16 cellular contexts compared by ENCODE assay signal in genomic region chr2:232898592-232899541, GRCh38. TPM values are rescaled to one million over a fixed set of nuclear protein-coding genes. Genes with fewer than 3 reads are reported as not detected.
DNase-seq lines count a peak whose midpoint lies in the region; ATAC-seq and TF ChIP-seq lines count a peak whose summit lies in the region.
"Had no signal": no experiment of that assay in that cellular context is flagged by ENCODE, and none has a peak within 500 bp of the region (broad histone marks: within the 10 kb centered on the region; RNA-seq: fewer than 3 reads in every experiment).

No MANE protein-coding gene starts in this region.

- intact Hi-C loops in posterior vena cava (cut with DNase I): no loop called here

- H3K4me3 ChIP-seq in epithelial cell of esophagus (ENCODE audit: low read length): no peak overlapping the region
- H3K4me3 ChIP-seq: A549, lower lobe of right lung, sigmoid colon had no signal

- DNase-seq in NCI-H82 (lab: John Stamatoyannopoulos, UW) (peak; percentile 29), NCI-H82 treated with DMSO at 0.1 percent for 48 hours (lab: John Stamatoyannopoulos, UW; ENCODE audit: unreplicated experiment) (no peak), RKO (ENCODE audit: low spot score) (peak; percentile 28), epithelial cell of esophagus (ENCODE audit: low read depth) (peak; percentile 13), posterior vena cava (ENCODE audit: low spot score) (peak; percentile 61), COLO829 (ENCODE audit: low spot score) (no peak)
- no peak for DNase-seq in activated effector memory CD4-positive, alpha-beta T cell treated with anti-CD3 and anti-CD28 coated beads, Interleukin-2, amount 50 U/mL, for 16 hours
- DNase-seq: GF-D8, hypothalamus, KG1, lower lobe of right lung, NCI-H146, NCI-H69, sigmoid colon had no signal

- TF ChIP-seq CTCF in epithelial cell of esophagus (IDR thresholded peaks at IDR 0.05; ENCODE audit: insufficient read depth, low read depth, low read length, missing control alignments): no peak

- no peak for ATAC-seq in GM21360 (IDR thresholded peaks at IDR 0.05; ENCODE audit: unreplicated experiment)
- ATAC-seq: A549, lower lobe of right lung had no signal

RNA-seq across cellular contexts. Expression of gene SNORC, which starts 28.8 kb away (rescaled TPM):
- total RNA-seq in posterior vena cava: under 1 TPM; 0.79 to 1.00 TPM

Comparison
In these comparisons a context has a peak if more than half of its experiments do, and no peak if none do; other contexts are left out.
1. DNase-seq: peak in NCI-H82 (single experiment), RKO (single experiment), epithelial cell of esophagus (single experiment) and posterior vena cava (single experiment); none in NCI-H82 treated with DMSO at 0.1 percent for 48 hours (single experiment), activated effector memory CD4-positive, alpha-beta T cell treated with anti-CD3 and anti-CD28 coated beads, Interleukin-2, amount 50 U/mL, for 16 hours (single experiment) and COLO829 (single experiment).